Comparison of ENCODE assay signal across 1 cellular context in genomic region chr4:6855692-6856297, GRCh38.
TF ChIP-seq lines count a peak whose summit lies in the region.

No MANE protein-coding gene starts in this region.

TF ChIP-seq in GM12878, 131 proteins besides CTCF, POLR2A, EP300 and RAD21 (continued from another document and continues in another):
- 0 out of 2 replicates have a peak, but pooled peaks have one; percentile 36 for TF ChIP-seq NKRF (conservative IDR thresholded peaks at IDR 0.05)
- TF ChIP-seq POLR2AphosphoS2 (IDR thresholded peaks at IDR 0.05; ENCODE audit: low read depth, low read length) = no peak
- peak; percentile 79; the same call in 1 of the 2 replicates for TF ChIP-seq NFIC (IDR thresholded peaks at IDR 0.05; ENCODE audit: low read depth, low read length)
- TF ChIP-seq ZSCAN29 (IDR thresholded peaks at IDR 0.05) = peak; percentile 41; the same call in 1 of the 2 replicates
- TF ChIP-seq RELB (IDR thresholded peaks at IDR 0.05; ENCODE audit: low read depth) = peak; percentile 99
- TF ChIP-seq BMI1 (IDR thresholded peaks at IDR 0.05; ENCODE audit: borderline replicate concordance) = peak; percentile 91
- peak; percentile 96 for TF ChIP-seq RAD51 (IDR thresholded peaks at IDR 0.05)
- no peak for TF ChIP-seq ESRRA (IDR thresholded peaks at IDR 0.05; ENCODE audit: low read length)
- peak; percentile 47 for TF ChIP-seq E2F8 (IDR thresholded peaks at IDR 0.05; ENCODE audit: low read depth, partially characterized antibody)
- TF ChIP-seq SUPT20H (IDR thresholded peaks at IDR 0.05; ENCODE audit: borderline replicate concordance, control insufficient read depth, low read depth, low read length) = no peak
- peak; percentile 63 for TF ChIP-seq SP1 (IDR thresholded peaks at IDR 0.05; ENCODE audit: low read depth, low read length)
- no peak for TF ChIP-seq ZNF274 (IDR thresholded peaks at IDR 0.05; ENCODE audit: insufficient read depth, insufficient read length)
- TF ChIP-seq PML (IDR thresholded peaks at IDR 0.05; ENCODE audit: low read length) = peak; percentile 65; the same call in 1 of the 2 replicates
- TF ChIP-seq PAX5 (IDR thresholded peaks at IDR 0.05; ENCODE audit: borderline replicate concordance, low read depth, low read length) = peak; percentile 67; the same call in 1 of the 2 replicates
- peak; percentile 82 for TF ChIP-seq PKNOX1 (IDR thresholded peaks at IDR 0.05)
- TF ChIP-seq ZNF592 (IDR thresholded peaks at IDR 0.05) = peak; percentile 76; the same call in 1 of the 2 replicates
- TF ChIP-seq HDGF (IDR thresholded peaks at IDR 0.05) = no peak
- TF ChIP-seq IRF3 (IDR thresholded peaks at IDR 0.05) = no peak; the same call in 1 of the 2 replicates
- TF ChIP-seq STAT1 (conservative IDR thresholded peaks at IDR 0.05) = no peak
- TF ChIP-seq EZH2 (IDR thresholded peaks at IDR 0.05; ENCODE audit: borderline replicate concordance, control insufficient read depth, low read depth, low read length) = no peak
- TF ChIP-seq RFX5 (IDR thresholded peaks at IDR 0.05; ENCODE audit: low read depth, low read length) = no peak
- TF ChIP-seq ZNF217 (IDR thresholded peaks at IDR 0.05) = peak; percentile 78; the same call in 1 of the 2 replicates
- peak; percentile 98 for TF ChIP-seq DPF2 (IDR thresholded peaks at IDR 0.05)
- no peak; the same call in none of the 2 replicates for TF ChIP-seq CREB1 (IDR thresholded peaks at IDR 0.05; ENCODE audit: low read depth)
- peak; percentile 32 for TF ChIP-seq MLLT1 (IDR thresholded peaks at IDR 0.05)
- peak; percentile 88 for TF ChIP-seq TCF12 (IDR thresholded peaks at IDR 0.05; ENCODE audit: low read depth, low read length)
- peak; percentile 86 for TF ChIP-seq GATAD2B (conservative IDR thresholded peaks at IDR 0.05; ENCODE audit: low read depth)
- 0 out of 2 replicates have a peak, but pooled peaks have one; percentile 11 for TF ChIP-seq ZBTB40 (IDR thresholded peaks at IDR 0.05; ENCODE audit: borderline replicate concordance)
- TF ChIP-seq SIN3A (IDR thresholded peaks at IDR 0.05; ENCODE audit: low read depth, low read length) = no peak
- TF ChIP-seq E2F4 (IDR thresholded peaks at IDR 0.05; ENCODE audit: low read depth, low read length) = no peak
- TF ChIP-seq CEBPZ (IDR thresholded peaks at IDR 0.05; ENCODE audit: low read depth, low read length) = no peak
